ENCODE assay signal across 21 cellular contexts in the genomic region with DNA sequence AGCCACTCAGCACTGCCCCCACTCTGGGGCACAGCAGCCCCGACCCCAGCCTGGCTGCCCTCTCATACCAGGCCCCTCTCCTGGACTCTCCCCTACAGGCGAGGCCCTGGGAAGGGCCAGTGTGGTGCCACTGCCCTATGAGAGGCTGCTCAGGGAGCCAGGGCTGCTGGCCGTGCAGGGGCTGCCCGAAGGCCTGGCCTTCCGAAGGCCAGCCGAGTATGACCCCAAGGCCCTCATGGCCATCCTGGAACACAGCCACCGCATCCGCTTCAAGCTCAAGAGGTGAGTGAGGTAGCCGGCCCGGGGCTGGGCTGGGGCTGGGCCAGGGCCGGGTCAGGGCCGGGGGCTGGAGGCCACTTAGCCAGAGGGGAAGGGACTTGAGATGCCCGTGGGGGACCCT.
"Had no signal": no experiment of that assay in that cellular context is flagged by ENCODE, and none has a peak within 500 bp of the region (broad histone marks: within the 10 kb centered on the region; RNA-seq: fewer than 3 reads in every experiment).

No MANE protein-coding gene starts in this region.

- DNase-seq: IMR-90, Karpas-422, KG1, MG63, NCI-H1092, NCI-H1105 treated with DMSO at 0.1 percent for 48 hours, NCI-H1417 treated with DMSO at 0.1 percent for 48 hours, NCI-H146, NCI-H187, NCI-H2029, NCI-H2081 treated with DMSO at 0.1 percent for 48 hours, NCI-H2171, NCI-H226, NCI-H446, NCI-H510A, NCI-H524 treated with DMSO at 0.1 percent for 48 hours, NCI-H69, NCI-H774, RPMI8226, SHP77, SK-N-SH had no signal

- H3K9me3 ChIP-seq: MG63, SK-N-SH had no signal

- H3K4me2 ChIP-seq: SK-N-SH had no signal

- H3K9ac ChIP-seq: SK-N-SH had no signal

- H3K27me3 ChIP-seq: MG63 had no signal

- H3K4me3 ChIP-seq: MG63 had no signal
